Comparison of ENCODE assay signal across 26 cellular contexts in genomic region chr5:67451640-67452279, GRCh38.
"Had no signal": no experiment of that assay in that cellular context is flagged by ENCODE, and none has a peak within 500 bp of the region (broad histone marks: within the 10 kb centered on the region; RNA-seq: fewer than 3 reads in every experiment).

No MANE protein-coding gene starts in this region.

- H3K9me3 ChIP-seq: adrenal gland, SK-N-SH had no signal

- H3K36me3 ChIP-seq: adrenal gland had no signal

- H3K4me3 ChIP-seq: adrenal gland had no signal

- H3K9ac ChIP-seq: SK-N-SH had no signal

- ATAC-seq: activated CD4-positive, alpha-beta T cell treated with anti-CD3 and anti-CD28 coated beads for 36 hours; activated CD8-positive, alpha-beta T cell treated with anti-CD3 and anti-CD28 coated beads for 36 hours; activated T-cell treated with anti-CD3 and anti-CD28 coated beads, Interleukin-2, amount 50 U/mL, for 72 hours; Panc1; Right ventricle myocardium inferior had no signal

- H3K27me3 ChIP-seq: adrenal gland had no signal

- DNase-seq: activated CD4-positive, alpha-beta T cell treated with anti-CD3 and anti-CD28 coated beads for 36 hours; activated CD4-positive, alpha-beta T cell treated with anti-CD3 and anti-CD28 coated beads, Interleukin-2, amount 50 U/mL, for 1 hour; activated CD8-positive, alpha-beta memory T cell treated with anti-CD3 and anti-CD28 coated beads, Interleukin-2, amount 50 U/mL, for 4 hours; activated CD8-positive, alpha-beta T cell treated with anti-CD3 and anti-CD28 coated beads for 36 hours; activated naive CD4-positive, alpha-beta T cell treated with anti-CD3 and anti-CD28 coated beads, Interleukin-2, amount 50 U/mL, for 16 hours; activated naive CD8-positive, alpha-beta T cell treated with anti-CD3 and anti-CD28 coated beads, Interleukin-2, amount 10 ng/mL, durations not matched to agents 7 days and 5 days; activated T-cell treated with anti-CD3 and anti-CD28 coated beads, Interleukin-2, amount 50 U/mL, for 72 hours; adrenal gland; anterior cingulate cortex; caudate nucleus; NCI-H1092; NCI-H1417; NCI-H2029; NCI-H2107; NCI-H2171 treated with DMSO at 0.1 percent for 48 hours; NCI-H226; NCI-H526; NCI-H774; NK-92 treated with Interleukin-12 subunit alpha and Interleukin-12 subunit beta, amount 100 ng/mL, for 24 hours; OCI-M1; RPMI8226; SK-N-SH; T-helper 1 cell had no signal

- H3K4me1 ChIP-seq: adrenal gland had no signal

- H3K27ac ChIP-seq: adrenal gland, VCaP had no signal
